14 cellular contexts compared by ENCODE assay signal in the genomic region with DNA sequence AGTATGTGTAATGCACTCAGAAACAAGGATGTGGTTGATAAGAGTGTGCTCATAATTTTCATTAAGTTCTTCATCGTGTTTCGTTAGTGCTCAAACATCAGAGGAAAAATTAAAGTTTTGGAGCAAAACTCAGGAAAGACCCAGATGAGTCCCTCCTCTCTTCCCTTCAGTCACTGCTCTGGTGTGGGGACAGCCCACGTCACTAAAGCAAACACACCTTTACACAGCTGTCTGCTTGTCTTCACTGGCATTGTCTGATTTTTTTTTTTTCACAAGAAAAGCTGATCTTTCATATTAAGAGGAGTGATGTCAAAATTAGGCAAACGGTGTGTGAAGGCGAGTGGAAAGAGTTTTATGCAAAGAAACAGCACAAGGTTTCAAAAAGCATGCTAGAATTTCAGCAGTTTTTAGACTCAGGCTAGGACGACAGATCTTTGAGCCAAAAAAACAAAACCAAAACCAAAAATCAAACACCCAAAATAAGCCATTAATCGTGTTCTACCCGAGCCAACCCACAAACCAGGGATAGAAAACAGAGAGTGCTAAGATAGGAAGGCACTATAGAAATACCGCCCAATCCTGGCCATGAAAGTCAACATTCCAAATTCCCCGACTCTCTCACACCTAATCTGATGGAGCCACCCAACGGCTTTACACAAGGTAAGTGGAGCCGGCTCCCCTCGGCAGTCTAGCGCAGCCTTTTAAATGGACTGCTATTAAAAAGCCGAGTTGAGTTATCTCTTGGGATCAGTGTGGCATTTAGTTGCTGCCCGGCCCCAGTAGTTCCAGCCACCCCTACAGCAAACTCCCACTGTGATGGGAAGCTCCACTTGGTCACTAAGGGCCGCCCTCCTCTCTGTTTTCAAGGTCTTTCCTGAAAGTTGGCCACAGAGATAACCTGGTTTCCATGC. TPM values are rescaled to one million over a fixed set of nuclear protein-coding genes. Genes with fewer than 3 reads are reported as not detected.
A peak's percentile ranks its signal among the peaks of the same experiment; 100 is the strongest.
DNase-seq lines count a peak whose midpoint lies in the region; ATAC-seq and TF ChIP-seq lines count a peak whose summit lies in the region.
"Had no signal": no experiment of that assay in that cellular context is flagged by ENCODE, and none has a peak within 500 bp of the region (broad histone marks: within the 10 kb centered on the region; RNA-seq: fewer than 3 reads in every experiment).

No MANE protein-coding gene starts in this region.

- H3K36me3 Mint-ChIP-seq in HFFc6 (ENCODE audit: low read depth) (no peaks in the 10 kb centered on the region), naive B cell (peaks cover 0 to under 1% of the 10 kb centered on the region in 2 donors)
- no peaks in the 10 kb centered on the region for H3K36me3 Mint-ChIP-seq in activated naive CD8-positive, alpha-beta T cell treated with anti-CD3 and anti-CD28 coated beads for 36 hours

- H3K9me3 Mint-ChIP-seq in HFFc6 (no peaks in the 10 kb centered on the region), naive B cell (peaks cover 0 to 3% (median 0%) of the 10 kb centered on the region in 7 donors)
- no peaks in the 10 kb centered on the region for H3K9me3 Mint-ChIP-seq in activated naive CD8-positive, alpha-beta T cell treated with anti-CD3 and anti-CD28 coated beads for 36 hours
- H3K9me3 Mint-ChIP-seq: neural crest cell had no signal

- no peak for TF ChIP-seq POLR2A in testis (IDR thresholded peaks at IDR 0.05)

- peaks cover 20% of the 10 kb centered on the region for H3K4me1 Mint-ChIP-seq in HFFc6 (ENCODE audit: low read depth)
- peaks cover 7% of the 10 kb centered on the region for H3K4me1 Mint-ChIP-seq in activated naive CD8-positive, alpha-beta T cell treated with anti-CD3 and anti-CD28 coated beads for 36 hours
- peaks cover 0 to 6% (median 0%) of the 10 kb centered on the region in 3 donors for H3K4me1 Mint-ChIP-seq in naive B cell
- H3K4me1 Mint-ChIP-seq: neural crest cell had no signal

- no peaks in the 10 kb centered on the region for H3K9me3 ChIP-seq in testis
- H3K9me3 ChIP-seq: thoracic aorta had no signal

- no peak overlapping the region for H3K4me3 ChIP-seq in testis
- H3K4me3 ChIP-seq: thoracic aorta had no signal

- no peaks in the 10 kb centered on the region for H3K4me1 ChIP-seq in testis

- TF ChIP-seq CTCF in HFFc6 (IDR thresholded peaks at IDR 0.05) (no peak), testis (IDR thresholded peaks at IDR 0.05) (no peak)

- ATAC-seq in naive B cell (ENCODE audit: low read depth in 2 of 2) = no peak

- no peaks in the 10 kb centered on the region for H3K36me3 ChIP-seq in testis (ENCODE audit: low read depth, missing control alignments)
- H3K36me3 ChIP-seq: thoracic aorta had no signal

- H3K4me3 Mint-ChIP-seq in HFFc6 (peak overlapping the region; percentile 82), naive B cell (peak overlapping the region in 6 of 8 donors; percentile 9 to 65 (median 27))
- peak overlapping the region; percentile 67 for H3K4me3 Mint-ChIP-seq in activated naive CD8-positive, alpha-beta T cell treated with anti-CD3 and anti-CD28 coated beads for 36 hours
- H3K4me3 Mint-ChIP-seq: neural crest cell had no signal

- H3K27ac ChIP-seq in testis (no peak overlapping the region), substantia nigra (ENCODE audit: low read depth, low read length, poor library complexity, severe bottlenecking) (no peak overlapping the region)
- H3K27ac ChIP-seq: thoracic aorta had no signal

- peak; percentile 7 for DNase-seq in NCI-H1105 treated with DMSO at 0.1 percent for 48 hours (lab: John Stamatoyannopoulos, UW)
- no peak for DNase-seq in NCI-H1105 (lab: John Stamatoyannopoulos, UW)
- no peak for DNase-seq in HFFc6
- no peak for DNase-seq in activated naive CD8-positive, alpha-beta T cell treated with anti-CD3 and anti-CD28 coated beads for 36 hours
- DNase-seq in naive B cell = no peak
- DNase-seq in testis = no peak
- no peak for DNase-seq in superior temporal gyrus (ENCODE audit: extremely low spot score)
- DNase-seq in substantia nigra (lab: John Stamatoyannopoulos, UW) = no peak
- DNase-seq: 8988T, activated gamma-delta T cell, KG1, NCI-H774 had no signal

- no peaks in the 10 kb centered on the region for H3K27me3 ChIP-seq in testis

- peaks cover 22% of the 10 kb centered on the region for H3K27me3 Mint-ChIP-seq in HFFc6 (ENCODE audit: insufficient read depth)
- H3K27me3 Mint-ChIP-seq in activated naive CD8-positive, alpha-beta T cell treated with anti-CD3 and anti-CD28 coated beads for 36 hours = peaks cover 53% of the 10 kb centered on the region
- H3K27me3 Mint-ChIP-seq in naive B cell = peaks cover 16 to 52% (median 44%) of the 10 kb centered on the region in 3 donors

- H3K27ac Mint-ChIP-seq in HFFc6 (no peak overlapping the region), naive B cell (peak overlapping the region in 1 of 6 donors; percentile 27)
- no peak overlapping the region for H3K27ac Mint-ChIP-seq in activated naive CD8-positive, alpha-beta T cell treated with anti-CD3 and anti-CD28 coated beads for 36 hours

- intact Hi-C loops in testis (cut with DNase I; ENCODE audit: low total_unique reads) = no loop called here

- 46 to 49% methylated on average over 17 of the region's 17 CpGs for WGBS in testis, 2 donors

RNA-seq across cellular contexts. Expression of gene GATA3, which starts 27.9 kb away (rescaled TPM):
- total RNA-seq in HFFc6 (2021; fragmentation: NEBNext Ultra II Directional; extraction: Animal tissue kit (Norgen Biotek cat#: 25700)) = under 1 TPM in 4 of 6 experiments, not detected in 2; 0.07 to 0.43 (median 0.16) TPM
- total RNA-seq in activated naive CD8-positive, alpha-beta T cell treated with anti-CD3 and anti-CD28 coated beads for 36 hours = 1 to 10 TPM; 8.4 to 8.8 TPM
- polyA plus RNA-seq in naive B cell (ENCODE audit: low read depth in 6 of 6) = under 1 TPM in 3 of 6 donors, not detected in 3; 0.12 to 0.26 (median 0.14) TPM
- total RNA-seq in testis = 1 to 10 TPM in 1 of 2 donors, under 1 TPM in 1; 0.31 to 1.9 TPM
- 0.50 TPM for polyA plus RNA-seq in testis (ENCODE audit: insufficient read depth, low read depth, low replicate concordance)
- total RNA-seq: thoracic aorta had no signal

Comparison
In these comparisons a context has a peak if more than half of its experiments do, and no peak if none do; other contexts are left out.
1. H3K4me3 Mint-ChIP-seq: peak in every context shown above with its lines; median percentile 82 in HFFc6; 67 in activated naive CD8-positive, alpha-beta T cell treated with anti-CD3 and anti-CD28 coated beads for 36 hours; 27 in naive B cell.